Comparison of ENCODE assay signal across 1 cellular context in genomic region chr11:17012179-17012578, GRCh38.
TF ChIP-seq lines count a peak whose summit lies in the region.

No MANE protein-coding gene starts in this region.

TF ChIP-seq in GM23338, 12 proteins besides CTCF, POLR2A, EP300 and RAD21 (continued from another document):
- TF ChIP-seq ZNF462 (CRISPR knock-in tag; IDR thresholded peaks at IDR 0.05) = no peak
